Comparison of ENCODE assay signal across 1 cellular context in the genomic region with DNA sequence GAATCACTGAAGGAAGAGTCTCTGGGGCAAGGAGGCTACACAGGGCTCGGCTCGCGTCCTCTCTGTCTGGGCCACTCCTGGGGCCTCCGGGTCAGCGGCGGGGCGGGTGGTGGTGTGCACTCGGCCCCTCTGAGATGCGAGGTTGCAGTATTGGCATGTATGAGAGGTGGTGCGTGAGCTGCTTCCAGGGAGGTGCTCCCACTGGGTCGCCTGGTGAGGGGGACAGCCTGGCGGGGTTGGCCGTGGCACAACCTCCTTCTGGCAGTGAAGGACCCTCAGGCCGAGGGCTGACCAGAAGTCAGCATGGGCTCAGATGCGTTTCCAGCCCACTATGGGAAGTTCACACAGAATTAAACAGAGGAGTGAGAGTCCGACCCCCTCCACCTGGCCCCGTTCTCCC.
TF ChIP-seq lines count a peak whose summit lies in the region.

No MANE protein-coding gene starts in this region.

TF ChIP-seq in IMR-90, 13 proteins besides CTCF, POLR2A, EP300 and RAD21 (continued from another document):
- TF ChIP-seq CHD1 (IDR thresholded peaks at IDR 0.05; ENCODE audit: low read depth, low read length) (no peak), BHLHE40 (IDR thresholded peaks at IDR 0.05; ENCODE audit: low read depth, low read length) (no peak), RFX5 (IDR thresholded peaks at IDR 0.05; ENCODE audit: low read depth, low read length) (no peak), ELK1 (IDR thresholded peaks at IDR 0.05; ENCODE audit: borderline replicate concordance, low read depth, low read length) (no peak), FOS (IDR thresholded peaks at IDR 0.05; ENCODE audit: low read depth, low read length) (no peak), MAZ (IDR thresholded peaks at IDR 0.05; ENCODE audit: borderline replicate concordance, low read depth, low read length) (no peak), MXI1 (IDR thresholded peaks at IDR 0.05; ENCODE audit: borderline replicate concordance, low read depth, low read length) (no peak), MAFK (IDR thresholded peaks at IDR 0.05; ENCODE audit: low read depth, low read length) (no peak), CEBPB (IDR thresholded peaks at IDR 0.05; ENCODE audit: low read depth, low read length) (no peak)
- TF ChIP-seq, protein P1, sequence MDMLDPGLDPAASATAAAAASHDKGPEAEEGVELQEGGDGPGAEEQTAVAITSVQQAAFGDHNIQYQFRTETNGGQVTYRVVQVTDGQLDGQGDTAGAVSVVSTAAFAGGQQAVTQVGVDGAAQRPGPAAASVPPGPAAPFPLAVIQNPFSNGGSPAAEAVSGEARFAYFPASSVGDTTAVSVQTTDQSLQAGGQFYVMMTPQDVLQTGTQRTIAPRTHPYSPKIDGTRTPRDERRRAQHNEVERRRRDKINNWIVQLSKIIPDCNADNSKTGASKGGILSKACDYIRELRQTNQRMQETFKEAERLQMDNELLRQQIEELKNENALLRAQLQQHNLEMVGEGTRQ (IDR thresholded peaks at IDR 0.05; ENCODE audit: low read depth, low read length) = no peak
TF ChIP-seq in IMR-90: peak in this region for 0.
